ENCODE assay signal across 8 cellular contexts in the genomic region with DNA sequence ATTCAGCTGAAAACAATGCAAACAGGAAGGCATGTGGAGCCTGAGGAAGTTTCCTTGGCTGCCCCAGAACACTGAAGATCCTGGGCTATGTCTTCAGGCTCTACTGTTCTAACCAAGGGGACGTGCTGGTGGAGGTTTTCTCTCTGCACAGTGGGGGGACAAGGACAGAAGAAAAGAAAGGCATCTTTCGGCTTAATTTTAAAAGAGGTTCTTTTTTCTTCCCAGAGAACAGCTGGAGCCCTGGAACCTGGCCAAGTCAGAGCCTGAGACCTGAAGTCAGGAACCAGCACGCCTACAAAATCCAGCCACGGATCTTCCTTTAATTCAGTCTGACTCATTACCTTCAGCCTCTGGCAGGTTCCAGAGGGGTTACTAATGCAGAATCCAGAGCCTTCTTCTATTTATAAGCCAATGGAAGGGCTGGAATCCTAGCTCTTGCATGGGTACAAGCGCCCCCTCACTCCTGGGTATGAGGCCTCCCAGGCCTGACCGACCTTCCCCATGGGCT. TPM values are rescaled to one million over a fixed set of nuclear protein-coding genes. Genes with fewer than 3 reads are reported as not detected.
A peak's percentile ranks its signal among the peaks of the same experiment; 100 is the strongest.
DNase-seq lines count a peak whose midpoint lies in the region; ATAC-seq, FAIRE-seq and TF ChIP-seq lines count a peak whose summit lies in the region.

No MANE protein-coding gene starts in this region.

- no peak for TF ChIP-seq CTCF in ascending aorta (IDR thresholded peaks at IDR 0.05)

- intact Hi-C loops in ascending aorta (cut with DNase I), result no loop called here

- H3K9me3 ChIP-seq in adipocyte (ENCODE audit: control insufficient read depth, low read length), result no peaks in the 10 kb centered on the region
- no peaks in the 10 kb centered on the region for H3K9me3 ChIP-seq in ascending aorta

- FAIRE-seq in urothelium cell line (lab: Jason Lieb, UNC), result no peak

- DNase-seq in NCI-H1417 (lab: John Stamatoyannopoulos, UW), result peak in 2 of 3 experiments; percentile 25 to 66
- DNase-seq in NCI-H1417 treated with DMSO at 0.1 percent for 48 hours (lab: John Stamatoyannopoulos, UW), result no peak
- peak; percentile 79 for DNase-seq in adipocyte (ENCODE audit: low read depth)
- DNase-seq in iris pigment epithelial cell (ENCODE audit: low read depth), result peak; percentile 87
- DNase-seq in urothelium cell line (ENCODE audit: low spot score), result peak; percentile 88
- no peak for DNase-seq in ascending aorta (ENCODE audit: low spot score in 2 of 2)
- no peak for DNase-seq in NOMO-1 treated with DMSO at 0.1 percent for 48 hours (lab: John Stamatoyannopoulos, UW; ENCODE audit: unreplicated experiment)

- ATAC-seq in GM18907 (IDR thresholded peaks at IDR 0.05; ENCODE audit: unreplicated experiment), result no peak

- peak overlapping the region in 1 of 2 donors; percentile 49 for H3K27ac ChIP-seq in ascending aorta

- H3K4me3 ChIP-seq in adipocyte (ENCODE audit: low read length), result no peak overlapping the region
- no peak overlapping the region for H3K4me3 ChIP-seq in ascending aorta

- H3K27me3 ChIP-seq in adipocyte (replicated peaks; ENCODE audit: control insufficient read depth, insufficient read depth, low read length), result no peaks in the 10 kb centered on the region
- no peaks in the 10 kb centered on the region for H3K27me3 ChIP-seq in ascending aorta

- H3K4me1 ChIP-seq in adipocyte (ENCODE audit: control insufficient read depth, insufficient read depth, low read length) (peaks cover 16% of the 10 kb centered on the region), ascending aorta (peaks cover 0 to 11% of the 10 kb centered on the region in 2 donors)

- H3K36me3 ChIP-seq in adipocyte (ENCODE audit: control insufficient read depth, insufficient read depth, low read length, severe bottlenecking) (no peaks in the 10 kb centered on the region), ascending aorta (no peaks in the 10 kb centered on the region)

- no peak overlapping the region for H3K9ac ChIP-seq in adipocyte (ENCODE audit: low read length)

RNA-seq across cellular contexts. Expression of gene CTNNBIP1, which starts 19.8 kb away (rescaled TPM):
- 74.1 TPM for total RNA-seq in ascending aorta

RNA-seq across cellular contexts. Expression of gene LZIC, which starts 52.9 kb away (rescaled TPM):
- 3.7 TPM for total RNA-seq in ascending aorta

RNA-seq across cellular contexts. Expression of gene NMNAT1, which starts 53.0 kb away (rescaled TPM):
- total RNA-seq in ascending aorta, result 7.9 TPM

Comparison
In these comparisons a context has a peak if more than half of its experiments do, and no peak if none do; other contexts are left out.
1. DNase-seq: peak in NCI-H1417 (2 of 3), adipocyte (single experiment), iris pigment epithelial cell (single experiment) and urothelium cell line (single experiment); none in NCI-H1417 treated with DMSO at 0.1 percent for 48 hours (single experiment), ascending aorta (0 of 2) and NOMO-1 treated with DMSO at 0.1 percent for 48 hours (single experiment).